In the genomic region with DNA sequence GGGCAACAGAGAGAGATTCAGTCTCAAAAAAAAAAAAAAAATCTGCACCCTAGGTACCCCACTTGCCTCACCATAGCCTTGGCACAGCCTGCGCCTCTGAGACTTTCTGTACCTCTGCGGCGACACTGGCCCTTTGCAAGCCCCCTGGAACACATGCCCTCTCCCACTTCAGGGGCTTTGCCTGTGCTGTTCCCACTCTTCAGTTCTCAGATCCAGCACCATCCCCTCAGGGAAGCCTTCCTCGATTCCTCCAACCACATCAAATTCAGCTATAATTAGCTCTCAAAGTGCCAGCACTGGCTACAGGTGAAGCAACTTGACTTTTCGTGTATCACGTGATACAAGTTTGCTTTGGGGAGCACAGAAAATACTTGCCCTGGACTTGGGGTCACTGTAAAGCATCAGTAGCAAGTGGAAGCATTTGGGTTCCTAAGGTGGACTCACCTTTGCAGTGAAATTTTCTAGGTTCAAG, we compare ENCODE assay signal across 8 cellular contexts. TPM values are rescaled to one million over a fixed set of nuclear protein-coding genes. Genes with fewer than 3 reads are reported as not detected.
DNase-seq lines count a peak whose midpoint lies in the region; TF ChIP-seq lines count a peak whose summit lies in the region.

No MANE protein-coding gene starts in this region.

- H3K79me2 ChIP-seq in GM23248 (ENCODE audit: insufficient read depth) = peaks cover 52% of the 10 kb centered on the region
- peaks cover 44% of the 10 kb centered on the region for H3K79me2 ChIP-seq in SU-DHL-6 (ENCODE audit: insufficient read depth, low read length)

- H4K20me1 ChIP-seq in GM23248 (ENCODE audit: insufficient read depth) = peaks cover 11% of the 10 kb centered on the region
- peaks cover 9% of the 10 kb centered on the region; the same call in 1 of the 2 replicates for H4K20me1 ChIP-seq in SU-DHL-6 (ENCODE audit: low read depth, low read length)

- H3F3A ChIP-seq in GM23248 (ENCODE audit: insufficient read depth) = peaks cover 41% of the 10 kb centered on the region
- peaks cover 16% of the 10 kb centered on the region for H3F3A ChIP-seq in SU-DHL-6 (ENCODE audit: insufficient read depth)

- DNase-seq in GM23248 = no peak
- DNase-seq in fibroblast of villous mesenchyme (ENCODE audit: low read depth) = no peak
- no peak for DNase-seq in sigmoid colon
- no peak for DNase-seq in GM13977 (ENCODE audit: low spot score)
- no peak for DNase-seq in RKO (ENCODE audit: low spot score)
- no peak for DNase-seq in GM10248 (ENCODE audit: extremely low spot score)
- DNase-seq in NCI-H226 = no peak

- intact Hi-C loops in sigmoid colon (cut with DNase I) = loop anchor here (10.0 kb wide), 3 partner anchors 190 to 460 kb away; no protein-coding TSS in a partner anchor

- peaks cover 26% of the 10 kb centered on the region for H3K4me1 ChIP-seq in GM23248 (ENCODE audit: insufficient read depth)
- peaks cover 0 to 47% (median 42%) of the 10 kb centered on the region in 4 donors for H3K4me1 ChIP-seq in sigmoid colon

- no peak for TF ChIP-seq EP300 in sigmoid colon (IDR thresholded peaks at IDR 0.05)

- H3K27me3 ChIP-seq in GM23248 (replicated peaks; ENCODE audit: insufficient read depth) = no peaks in the 10 kb centered on the region
- no peaks in the 10 kb centered on the region for H3K27me3 ChIP-seq in SU-DHL-6 (ENCODE audit: low read length)
- H3K27me3 ChIP-seq in sigmoid colon = no peaks in the 10 kb centered on the region

- TF ChIP-seq CTCF in SU-DHL-6 (IDR thresholded peaks at IDR 0.05; ENCODE audit: insufficient read depth, low read length, poor library complexity, severe bottlenecking) (no peak), fibroblast of villous mesenchyme (IDR thresholded peaks at IDR 0.05; ENCODE audit: insufficient read depth, low read depth, low read length) (no peak), sigmoid colon (IDR thresholded peaks at IDR 0.05) (no peak), GM13977 (IDR thresholded peaks at IDR 0.05; ENCODE audit: extremely low read depth, insufficient read depth, missing control alignments) (no peak), GM10248 (IDR thresholded peaks at IDR 0.05; ENCODE audit: control extremely low read depth, extremely low read depth, low read depth, missing control alignments) (no peak)

- TF ChIP-seq POLR2A in sigmoid colon (IDR thresholded peaks at IDR 0.05) = no peak

- H2AFZ ChIP-seq in GM23248 = peak overlapping the region; percentile 98
- H2AFZ ChIP-seq in SU-DHL-6 (ENCODE audit: low read depth, low read length, severe bottlenecking) = peak overlapping the region; percentile 87

- H3K4me3 ChIP-seq in GM23248 (peak overlapping the region; percentile 87), SU-DHL-6 (ENCODE audit: insufficient read depth, low read length, poor library complexity, severe bottlenecking) (peak overlapping the region; percentile 89), fibroblast of villous mesenchyme (ENCODE audit: low read depth, low read length) (peak overlapping the region; percentile 58), sigmoid colon (peak overlapping the region; percentile 29 to 55 (median 50))

- POLR2A ChIA-PET in GM10248 (lab: Yijun Ruan, JAX) = no interaction called here

- H3K9me3 ChIP-seq in GM23248 (ENCODE audit: low read depth) (no peaks in the 10 kb centered on the region), SU-DHL-6 (ENCODE audit: insufficient read depth, low read length) (no peaks in the 10 kb centered on the region), sigmoid colon (no peaks in the 10 kb centered on the region)

- in situ Hi-C loops in GM23248 (cut with MboI) = no loop called here
- in situ Hi-C loops in GM13977 (cut with MboI; ENCODE audit: low pct_unique_long_range_greater_than_20kb, low sequenced_read_pairs, unreplicated experiment) = no loop called here

- no peaks in the 10 kb centered on the region for H3K9me2 ChIP-seq in GM23248 (ENCODE audit: insufficient read depth)
- H3K9me2 ChIP-seq in SU-DHL-6 (replicated peaks; ENCODE audit: insufficient read depth, low read length) = no peaks in the 10 kb centered on the region

- H3K4me2 ChIP-seq in GM23248 (ENCODE audit: unreplicated experiment) (peak overlapping the region; percentile 98), SU-DHL-6 (ENCODE audit: low read depth, low read length, poor library complexity, severe bottlenecking) (peak overlapping the region; percentile 91)

- CTCF ChIA-PET in GM10248 (lab: Yijun Ruan, JAX) = interaction anchor here (0.9 to 2.4 kb wide), 11 partner anchors 12 to 573 kb away, joined by 3 to 12 read pairs (median 6); a partner anchor contains a TSS

- WGBS in GM23248 (ENCODE audit: low coverage in 1 of 2, low lambda C conversion rate in 2 of 2, missing lambda C conversion rate in 2 of 2), 2 experiments = 59 to 66% methylated on average over 6 of the region's 6 CpGs
- WGBS in sigmoid colon, 2 donors = 55 to 64% methylated on average over 6 of the region's 6 CpGs

- H3K9ac ChIP-seq in GM23248 = peak overlapping the region; percentile 81
- peak overlapping the region; percentile 68 for H3K9ac ChIP-seq in SU-DHL-6 (ENCODE audit: low read length)

- no peaks in the 10 kb centered on the region for H3K36me3 ChIP-seq in GM23248 (ENCODE audit: low read depth)
- H3K36me3 ChIP-seq in SU-DHL-6 (ENCODE audit: low read length) = no peaks in the 10 kb centered on the region
- no peaks in the 10 kb centered on the region for H3K36me3 ChIP-seq in sigmoid colon

- H3K27ac ChIP-seq in GM23248 (peak overlapping the region; percentile 50; the same call in 1 of the 2 replicates), SU-DHL-6 (ENCODE audit: low read depth, low read length) (peak overlapping the region; percentile 28), sigmoid colon (peak overlapping the region; percentile 81 to 99 (median 91))

RNA-seq across cellular contexts. Expression of a gene that starts 2.1 kb away (rescaled TPM):
- 41.7 and 49.1 TPM in 2 replicates for total RNA-seq in GM23248 (2014; rRNA removed; shearing (Covaris generic))
- polyA plus RNA-seq in GM23248 (2016; fragmentation: Nextera tagmentation; extraction: Ambion mirVana) = 186 and 197 TPM in 2 replicates
- 88.1 and 90.2 TPM in 2 replicates for total RNA-seq in fibroblast of villous mesenchyme
- 100 to 1,000 TPM in 1 of 4 donors, 10 to 100 TPM in 3; 55.0 to 117 (median 65.6) TPM for total RNA-seq in sigmoid colon
- polyA plus RNA-seq in sigmoid colon = 10 to 100 TPM; 80.4 to 94.1 (median 91.3) TPM

RNA-seq across cellular contexts. Expression of a gene that starts 38.4 kb away (rescaled TPM):
- 54.6 and 55.7 TPM in 2 replicates for total RNA-seq in GM23248 (2014; rRNA removed; shearing (Covaris generic))
- polyA plus RNA-seq in GM23248 (2016; fragmentation: Nextera tagmentation; extraction: Ambion mirVana) (53.9 and 54.0 TPM in 2 replicates), sigmoid colon (10 to 100 TPM; 13.8 to 24.2 (median 14.3) TPM)
- total RNA-seq in fibroblast of villous mesenchyme (25.9 and 27.7 TPM in 2 replicates), sigmoid colon (10 to 100 TPM; 19.1 to 27.4 (median 22.6) TPM)

Comparison
In these comparisons a context has a peak if more than half of its experiments do, and no peak if none do; other contexts are left out.
1. H3K27ac ChIP-seq: peak in every context shown above with its lines; median percentile 91 in sigmoid colon; 50 in GM23248; 28 in SU-DHL-6.